9 cellular contexts compared by ENCODE assay signal in genomic region chr19:34366670-34367423, GRCh38. TPM values are rescaled to one million over a fixed set of nuclear protein-coding genes. Genes with fewer than 3 reads are reported as not detected.
DNase-seq lines count a peak whose midpoint lies in the region; ATAC-seq and TF ChIP-seq lines count a peak whose summit lies in the region.
"Had no signal": no experiment of that assay in that cellular context is flagged by ENCODE, and none has a peak within 500 bp of the region (broad histone marks: within the 10 kb centered on the region; RNA-seq: fewer than 3 reads in every experiment).

No MANE protein-coding gene starts in this region.

- peaks cover 5% of the 10 kb centered on the region for H3K36me3 Mint-ChIP-seq in activated naive CD8-positive, alpha-beta T cell

- no peaks in the 10 kb centered on the region for H3K27me3 ChIP-seq in ACC112 (ENCODE audit: insufficient read depth, low read length)
- no peaks in the 10 kb centered on the region for H3K27me3 ChIP-seq in liver (ENCODE audit: control insufficient read depth in 4 of 4, insufficient read depth in 4 of 4, low read length in 3 of 4)

- peak overlapping the region; percentile 99 for H3K4me3 Mint-ChIP-seq in activated naive CD8-positive, alpha-beta T cell

- peaks cover 16% of the 10 kb centered on the region for H3K4me1 ChIP-seq in ACC112 (ENCODE audit: control insufficient read depth, insufficient read depth, low read length, unreplicated experiment)
- H3K4me1 ChIP-seq in liver (ENCODE audit: control insufficient read depth in 4 of 4, insufficient read depth in 4 of 4, low read length in 3 of 4), result peaks cover 11 to 46% (median 27%) of the 10 kb centered on the region in 4 donors

- H3K4me3 ChIP-seq in ACC112 (ENCODE audit: low read depth, low read length), result peak overlapping the region; percentile 98
- no peak overlapping the region for H3K4me3 ChIP-seq in liver (ENCODE audit: low read depth in 1 of 3, low read length in 3 of 3)

- H3K9me3 Mint-ChIP-seq in activated naive CD8-positive, alpha-beta T cell (ENCODE audit: low read depth), result no peaks in the 10 kb centered on the region

- H3K79me2 ChIP-seq in ACC112 (ENCODE audit: control insufficient read depth, insufficient read depth, low read length, unreplicated experiment), result peaks cover 39% of the 10 kb centered on the region

- no peak overlapping the region for H3K9ac ChIP-seq in liver (ENCODE audit: low read depth in 1 of 2, low read length in 2 of 2)

- no peak overlapping the region for H2AFZ ChIP-seq in ACC112 (ENCODE audit: low read length, unreplicated experiment)

- H3K27ac ChIP-seq in ACC112 (ENCODE audit: low read depth, low read length) (no peak overlapping the region), liver (ENCODE audit: low read depth in 1 of 2, low read length in 2 of 2) (peak overlapping the region; percentile 35 to 81)

- no peak for ATAC-seq in GM18868 (IDR thresholded peaks at IDR 0.05; ENCODE audit: unreplicated experiment)
- ATAC-seq in GM18861 (IDR thresholded peaks at IDR 0.05; ENCODE audit: unreplicated experiment), result no peak

- DNase-seq in HCEC 1CT, result peak; percentile 37
- no peak for DNase-seq in cerebellar nuclear complex (lab: John Stamatoyannopoulos, UW)
- DNase-seq in kidney tubule cell (ENCODE audit: low spot score), result no peak
- DNase-seq: kidney glomerular epithelial cell had no signal

- no peaks in the 10 kb centered on the region for H3K27me3 Mint-ChIP-seq in activated naive CD8-positive, alpha-beta T cell

- TF ChIP-seq RAD21 in liver (IDR thresholded peaks at IDR 0.05), result no peak

- peak overlapping the region; percentile 70 for H3K27ac Mint-ChIP-seq in activated naive CD8-positive, alpha-beta T cell

- 83% methylated on average over 9 of the region's 9 CpGs for WGBS in liver

- H3K36me3 ChIP-seq in ACC112 (ENCODE audit: insufficient read depth, low read length) (peaks cover 13% of the 10 kb centered on the region), liver (ENCODE audit: control insufficient read depth in 4 of 4, insufficient read depth in 3 of 4, low read depth in 1 of 4, low read length in 3 of 4) (peaks cover 2 to 15% (median 12%) of the 10 kb centered on the region in 4 donors)

- peaks cover 32% of the 10 kb centered on the region for H3K4me1 Mint-ChIP-seq in activated naive CD8-positive, alpha-beta T cell (ENCODE audit: low read depth)

- TF ChIP-seq CTCF in liver (IDR thresholded peaks at IDR 0.05; ENCODE audit: low read depth, low read length, missing input control), result no peak

- H3K9me3 ChIP-seq in liver (ENCODE audit: control insufficient read depth in 4 of 4, low read length in 3 of 4), result no peaks in the 10 kb centered on the region

TF ChIP-seq in liver, 16 proteins besides CTCF, POLR2A, EP300 and RAD21:
- no peak for TF ChIP-seq FOXA2 (IDR thresholded peaks at IDR 0.05)
- no peak for TF ChIP-seq GABPA (IDR thresholded peaks at IDR 0.05 in 1 of 2, conservative IDR thresholded peaks at IDR 0.05 in 1 of 2)
- no peak for TF ChIP-seq ZBTB33 (IDR thresholded peaks at IDR 0.05)
- TF ChIP-seq TAF1 (conservative IDR thresholded peaks at IDR 0.05), result no peak
- TF ChIP-seq ATF3 (IDR thresholded peaks at IDR 0.05), result no peak
- no peak for TF ChIP-seq SP1 (IDR thresholded peaks at IDR 0.05)
- TF ChIP-seq JUND (IDR thresholded peaks at IDR 0.05), result no peak
- TF ChIP-seq RXRA (IDR thresholded peaks at IDR 0.05), result no peak
- TF ChIP-seq HNF4A (conservative IDR thresholded peaks at IDR 0.05), result no peak
- TF ChIP-seq NR2F2 (IDR thresholded peaks at IDR 0.05), result no peak
- no peak for TF ChIP-seq REST (IDR thresholded peaks at IDR 0.05)
- TF ChIP-seq MAX (IDR thresholded peaks at IDR 0.05), result no peak
- no peak for TF ChIP-seq FOXA1 (IDR thresholded peaks at IDR 0.05)
- TF ChIP-seq EGR1 (IDR thresholded peaks at IDR 0.05; ENCODE audit: low read depth in 2 of 2), result no peak
- no peak for TF ChIP-seq HNF4G (IDR thresholded peaks at IDR 0.05)
- TF ChIP-seq YY1 (IDR thresholded peaks at IDR 0.05), result no peak

RNA-seq across cellular contexts. Expression of gene GPI, which starts 1.9 kb away (rescaled TPM):
- total RNA-seq in liver, result 100 to 1,000 TPM in 1 of 2 donors, 10 to 100 TPM in 1; 61.8 to 182 TPM
- polyA plus RNA-seq in liver, result 100 to 1,000 TPM; 133 to 191 TPM

RNA-seq across cellular contexts. Expression of gene PDCD2L, which starts 37.4 kb away (rescaled TPM):
- total RNA-seq in liver, result 1 to 10 TPM; 5.0 to 5.1 TPM
- 1 to 10 TPM; 3.8 to 7.6 TPM for polyA plus RNA-seq in liver
